ENCODE assay signal across 18 cellular contexts in the genomic region with DNA sequence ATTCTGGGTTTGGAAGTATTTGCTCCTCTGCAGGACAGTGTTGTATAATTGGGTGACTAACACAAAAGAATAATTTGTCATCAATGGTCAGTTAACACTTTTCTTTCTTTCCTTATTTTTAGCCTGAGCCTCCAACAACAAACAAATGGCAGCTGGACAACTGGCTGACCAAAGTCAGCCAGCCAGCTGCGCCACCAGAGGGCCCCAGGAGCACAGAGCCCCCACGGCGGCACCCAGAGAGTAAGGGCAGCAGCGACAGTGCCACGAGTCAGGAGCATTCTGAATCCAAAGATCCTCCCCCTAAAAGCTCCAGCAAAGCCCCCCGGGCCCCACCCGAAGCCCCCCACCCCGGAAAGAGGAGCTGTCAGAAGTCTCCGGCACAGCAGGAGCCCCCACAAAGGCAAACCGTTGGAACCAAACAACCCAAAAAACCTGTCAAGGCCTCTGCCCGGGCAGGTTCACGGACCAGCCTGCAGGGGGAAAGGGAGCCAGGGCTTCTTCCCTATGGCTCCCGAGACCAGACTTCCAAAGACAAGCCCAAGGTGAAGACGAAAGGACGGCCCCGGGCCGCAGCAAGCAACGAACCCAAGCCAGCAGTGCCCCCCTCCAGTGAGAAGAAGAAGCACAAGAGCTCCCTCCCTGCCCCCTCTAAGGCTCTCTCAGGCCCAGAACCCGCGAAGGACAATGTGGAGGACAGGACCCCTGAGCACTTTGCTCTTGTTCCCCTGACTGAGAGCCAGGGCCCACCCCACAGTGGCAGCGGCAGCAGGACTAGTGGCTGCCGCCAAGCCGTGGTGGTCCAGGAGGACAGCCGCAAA.
A peak's percentile ranks its signal among the peaks of the same experiment; 100 is the strongest.
DNase-seq lines count a peak whose midpoint lies in the region; ATAC-seq and TF ChIP-seq lines count a peak whose summit lies in the region.
"Had no signal": no experiment of that assay in that cellular context is flagged by ENCODE, and none has a peak within 500 bp of the region (broad histone marks: within the 10 kb centered on the region; RNA-seq: fewer than 3 reads in every experiment).

No MANE protein-coding gene starts in this region.

- ATAC-seq in PC-3, result no peak
- ATAC-seq in heart left ventricle, result peak in 3 of 4 donors; percentile 41 to 68 (median 60)
- peak; percentile 22 for ATAC-seq in omental fat pad (ENCODE audit: low FRiP score)
- ATAC-seq in HG02938 (IDR thresholded peaks at IDR 0.05; ENCODE audit: unreplicated experiment), result no peak
- ATAC-seq: left colon had no signal

- CTCF ChIA-PET in PC-3 (lab: Charles Lee), result interaction anchor here (0.6 kb wide), 1 partner anchor 95 kb away, joined by 6 read pairs; no protein-coding TSS in a partner anchor

- H3F3A ChIP-seq in PC-3 (ENCODE audit: low read length, unreplicated experiment), result no peaks in the 10 kb centered on the region

- H3K4me3 ChIP-seq in PC-3 (ENCODE audit: low read length) (no peak overlapping the region), heart left ventricle (no peak overlapping the region), esophagus squamous epithelium (no peak overlapping the region), tibial nerve (no peak overlapping the region)
- H3K4me3 ChIP-seq: tibial artery had no signal

- POLR2A ChIA-PET in PC-3 (lab: Charles Lee; ENCODE audit: unreplicated experiment), result no interaction called here

- H3K9me3 ChIP-seq in PC-3 (ENCODE audit: low read length) (no peaks in the 10 kb centered on the region), heart left ventricle (no peaks in the 10 kb centered on the region), esophagus squamous epithelium (no peaks in the 10 kb centered on the region), tibial nerve (no peaks in the 10 kb centered on the region)
- H3K9me3 ChIP-seq: tibial artery had no signal

- BruUV-seq in PC-3 (replicated peaks; lab: Mats Ljungman, UMichigan), result no TSS peak

- no peaks in the 10 kb centered on the region for H4K20me1 ChIP-seq in PC-3 (ENCODE audit: low read length)

- H3K36me3 ChIP-seq in PC-3 (ENCODE audit: low read depth, low read length), result no peaks in the 10 kb centered on the region
- peaks cover 0 to 88% (median 74%) of the 10 kb centered on the region in 9 donors for H3K36me3 ChIP-seq in heart left ventricle
- H3K36me3 ChIP-seq in esophagus squamous epithelium, result peaks cover 16 to 96% (median 21%) of the 10 kb centered on the region in 3 donors
- H3K36me3 ChIP-seq in tibial nerve, result peaks cover 3 to 54% (median 19%) of the 10 kb centered on the region in 3 donors

- TF ChIP-seq POLR2A in heart left ventricle (IDR thresholded peaks at IDR 0.05), result no peak
- TF ChIP-seq POLR2A in esophagus squamous epithelium (IDR thresholded peaks at IDR 0.05), result no peak
- no peak for TF ChIP-seq POLR2A in tibial nerve (IDR thresholded peaks at IDR 0.05)

- no peak overlapping the region for H3K4me2 ChIP-seq in PC-3 (ENCODE audit: low read length)

- no peak for TF ChIP-seq EP300 in tibial nerve (IDR thresholded peaks at IDR 0.05)

- 78 to 87% (median 82%) methylated on average over 13 to 24 of the region's 24 CpGs for WGBS in heart left ventricle, 4 donors
- WGBS in esophagus squamous epithelium, 2 donors, result 76 to 85% methylated on average over 5 to 12 of the region's 24 CpGs
- whole genome bisulfite sequencing in tibial nerve, 2 donors, result 89% methylated on average over 24 of the region's 24 CpGs

- H3K9ac ChIP-seq in PC-3 (ENCODE audit: low read length), result no peak overlapping the region

- no peaks in the 10 kb centered on the region for H3K9me2 ChIP-seq in PC-3 (replicated peaks; ENCODE audit: low read length)

- no peak for DNase-seq in PC-3
- peak in 2 of 5 donors; percentile 49 to 67 for DNase-seq in heart left ventricle
- no peak for DNase-seq in omental fat pad (ENCODE audit: low spot score)
- no peak for DNase-seq in esophagus squamous epithelium (lab: John Stamatoyannopoulos, UW)
- no peak for DNase-seq in cerebellum (ENCODE audit: low spot score)
- DNase-seq in tibial nerve (ENCODE audit: low spot score in 2 of 2), result no peak
- DNase-seq: activated B cell treated with CpG ODN at 0.5 μM for 24 hours; activated naive CD4-positive, alpha-beta T cell treated with anti-CD3 and anti-CD28 coated beads for 36 hours; C1 segment of cervical spinal cord; head of caudate nucleus; left colon; naive B cell; NCI-H446; retina; stimulated activated CD8-positive, alpha-beta memory T cell treated with anti-CD3 and anti-CD28 coated beads, Interleukin-4, amount 100 ng/mL, for 48 hours; tibial artery had no signal

- H3K27me3 ChIP-seq in PC-3 (ENCODE audit: low read length) (no peaks in the 10 kb centered on the region), heart left ventricle (no peaks in the 10 kb centered on the region), esophagus squamous epithelium (no peaks in the 10 kb centered on the region), tibial nerve (no peaks in the 10 kb centered on the region)
- H3K27me3 ChIP-seq: tibial artery had no signal

- intact Hi-C loops in PC-3 (cut with micrococcal nuclease) (no loop called here), heart left ventricle (cut with DNase I) (no loop called here), esophagus squamous epithelium (cut with DNase I) (loop anchor here (5.0 kb wide), 1 partner anchor 622 kb away; no protein-coding TSS in a partner anchor)

- no peak overlapping the region for H2AFZ ChIP-seq in PC-3 (ENCODE audit: low read length)

- no peaks in the 10 kb centered on the region for H3K79me2 ChIP-seq in PC-3 (ENCODE audit: low read length)

- H3K27ac ChIP-seq in PC-3 (ENCODE audit: low read length), result no peak overlapping the region
- H3K27ac ChIP-seq in heart left ventricle, result peak overlapping the region in 1 of 12 donors; percentile 26
- H3K27ac ChIP-seq in esophagus squamous epithelium, result no peak overlapping the region
- H3K27ac ChIP-seq in tibial nerve, result no peak overlapping the region
- H3K27ac ChIP-seq: tibial artery had no signal

- no peaks in the 10 kb centered on the region for H3K4me1 ChIP-seq in PC-3 (ENCODE audit: insufficient read depth, low read length)
- H3K4me1 ChIP-seq in heart left ventricle, result peaks cover 0 to 32% (median 18%) of the 10 kb centered on the region in 12 donors
- peaks cover 8 to 40% (median 10%) of the 10 kb centered on the region in 3 donors for H3K4me1 ChIP-seq in esophagus squamous epithelium
- peaks cover 0 to 29% (median 3%) of the 10 kb centered on the region in 4 donors for H3K4me1 ChIP-seq in tibial nerve

- TF ChIP-seq CTCF in GM12874 (IDR thresholded peaks at IDR 0.05; ENCODE audit: insufficient read depth, low read depth, low read length) (0 out of 2 replicates have a peak, but pooled peaks have one; percentile 25), PC-3 (conservative IDR thresholded peaks at IDR 0.05; ENCODE audit: low read depth, low read length) (0 out of 2 replicates have a peak, but pooled peaks have one; percentile 14), heart left ventricle (IDR thresholded peaks at IDR 0.05) (peak in 9 of 12 donors; percentile 14 to 43 (median 28)), omental fat pad (IDR thresholded peaks at IDR 0.05) (no peak), esophagus squamous epithelium (IDR thresholded peaks at IDR 0.05) (no peak), tibial nerve (IDR thresholded peaks at IDR 0.05) (no peak)

Comparison
In these comparisons a context has a peak if more than half of its experiments do, and no peak if none do; other contexts are left out.
1. CTCF ChIP-seq: peak in GM12874 (single experiment), PC-3 (single experiment) and heart left ventricle (9 of 12); none in omental fat pad (0 of 3), esophagus squamous epithelium (0 of 6) and tibial nerve (0 of 5).
2. ATAC-seq: peak in heart left ventricle (3 of 4) and omental fat pad (single experiment); none in PC-3 (single experiment) and HG02938 (single experiment).